ENCODE assay signal across 8 cellular contexts in genomic region chr19:57934820-57935665, GRCh38. TPM values are rescaled to one million over a fixed set of nuclear protein-coding genes. Genes with fewer than 3 reads are reported as not detected.
DNase-seq lines count a peak whose midpoint lies in the region; FAIRE-seq and TF ChIP-seq lines count a peak whose summit lies in the region.

TSS of gene ZNF418 (minus strand) at chr19:57935402. CDS start at chr19:57933822, 1,580 bp downstream.

- TF ChIP-seq CTCF in HFFc6 (IDR thresholded peaks at IDR 0.05) (no peak), chondrocyte (IDR thresholded peaks at IDR 0.05) (no peak)

- H3K27ac Mint-ChIP-seq in HFFc6 (no peak within 1 kb of the TSS), chondrocyte (ENCODE audit: unreplicated experiment) (peak within 1 kb of the TSS; percentile 78)

- FAIRE-seq in TTC549 (lab: Jason Lieb, UNC) (peak; percentile 73), islet of Langerhans (lab: Jason Lieb, UNC) (peak; percentile 70)

- H3K36me3 ChIP-seq in BLaER1 (peaks cover 98% of the 10 kb centered on the region), skeletal muscle satellite cell (ENCODE audit: insufficient read depth, low read length) (peaks cover 22% of the 10 kb centered on the region)

- H3K4me3 ChIP-seq in BLaER1, result peak within 1 kb of the TSS; percentile 77
- peak within 1 kb of the TSS; percentile 83 for H3K4me3 ChIP-seq in skeletal muscle satellite cell (ENCODE audit: low read length)

- H3K4me3 Mint-ChIP-seq in HFFc6 (peak within 1 kb of the TSS; percentile 79), chondrocyte (ENCODE audit: unreplicated experiment) (peak within 1 kb of the TSS; percentile 99)

- peaks cover 2% of the 10 kb centered on the region; the same call in 1 of the 2 replicates for H3K27me3 Mint-ChIP-seq in HFFc6 (ENCODE audit: insufficient read depth)
- no peaks in the 10 kb centered on the region for H3K27me3 Mint-ChIP-seq in chondrocyte (ENCODE audit: low read depth)

- H3K4me1 ChIP-seq in BLaER1, result peaks cover 6% of the 10 kb centered on the region
- no peaks in the 10 kb centered on the region for H3K4me1 ChIP-seq in skeletal muscle satellite cell (ENCODE audit: control insufficient read depth, insufficient read depth, low read length)

- H3K4me2 ChIP-seq in BLaER1 (peak within 1 kb of the TSS; percentile 75), skeletal muscle satellite cell (ENCODE audit: low read length) (peak within 1 kb of the TSS; percentile 84)

- H4K20me1 ChIP-seq in BLaER1, result no peaks in the 10 kb centered on the region

- H3K9me3 ChIP-seq in BLaER1 (peaks cover 99% of the 10 kb centered on the region), skeletal muscle satellite cell (replicated peaks; ENCODE audit: low read length) (no peaks in the 10 kb centered on the region)

- H3K27me3 ChIP-seq in BLaER1 (no peaks in the 10 kb centered on the region), skeletal muscle satellite cell (ENCODE audit: control insufficient read depth, insufficient read depth, low read length) (no peaks in the 10 kb centered on the region)

- H3K9ac ChIP-seq in BLaER1 (peak within 1 kb of the TSS; percentile 84), skeletal muscle satellite cell (ENCODE audit: low read depth, low read length) (peak within 1 kb of the TSS; percentile 83)

- H3K4me1 Mint-ChIP-seq in HFFc6 (ENCODE audit: low read depth) (no peaks in the 10 kb centered on the region), chondrocyte (ENCODE audit: low read depth) (peaks cover 12% of the 10 kb centered on the region)

- H3K36me3 Mint-ChIP-seq in HFFc6 (ENCODE audit: low read depth), result peaks cover 55% of the 10 kb centered on the region
- H3K36me3 Mint-ChIP-seq in chondrocyte (ENCODE audit: low read depth), result peaks cover 43% of the 10 kb centered on the region

- peak within 1 kb of the TSS; percentile 81 for H3K27ac ChIP-seq in BLaER1

- H3K9me3 Mint-ChIP-seq in HFFc6 (peaks cover 82% of the 10 kb centered on the region), chondrocyte (ENCODE audit: low read depth) (peaks cover 40% of the 10 kb centered on the region)

- DNase-seq in HFFc6 (peak; percentile 35), chondrocyte (ENCODE audit: low spot score) (no peak), NCI-H1694 treated with DMSO at 0.1 percent for 48 hours (lab: John Stamatoyannopoulos, UW) (no peak), NOMO-1 treated with DMSO at 0.1 percent for 48 hours (lab: John Stamatoyannopoulos, UW; ENCODE audit: unreplicated experiment) (no peak)

RNA-seq across cellular contexts. Expression of gene ZNF418, which starts in this region (rescaled TPM):
- total RNA-seq in HFFc6 (2021; fragmentation: NEBNext Ultra II Directional; extraction: Animal tissue kit (Norgen Biotek cat#: 25700)), result under 1 TPM; 0.07 to 0.81 (median 0.46) TPM
- total RNA-seq in chondrocyte, result 6.4 to 9.8 TPM (median 6.7 TPM) in 3 replicates
- 3.8 and 4.2 TPM in 2 replicates for total RNA-seq in skeletal muscle satellite cell (2012; rRNA removed)

Comparison
In these comparisons a context has a peak if more than half of its experiments do, and no peak if none do; other contexts are left out.
1. Peak in DNase-seq in HFFc6; RNA of the gene not detected or under 1 TPM.